Comparison of ENCODE assay signal across 1 cellular context in the genomic region with DNA sequence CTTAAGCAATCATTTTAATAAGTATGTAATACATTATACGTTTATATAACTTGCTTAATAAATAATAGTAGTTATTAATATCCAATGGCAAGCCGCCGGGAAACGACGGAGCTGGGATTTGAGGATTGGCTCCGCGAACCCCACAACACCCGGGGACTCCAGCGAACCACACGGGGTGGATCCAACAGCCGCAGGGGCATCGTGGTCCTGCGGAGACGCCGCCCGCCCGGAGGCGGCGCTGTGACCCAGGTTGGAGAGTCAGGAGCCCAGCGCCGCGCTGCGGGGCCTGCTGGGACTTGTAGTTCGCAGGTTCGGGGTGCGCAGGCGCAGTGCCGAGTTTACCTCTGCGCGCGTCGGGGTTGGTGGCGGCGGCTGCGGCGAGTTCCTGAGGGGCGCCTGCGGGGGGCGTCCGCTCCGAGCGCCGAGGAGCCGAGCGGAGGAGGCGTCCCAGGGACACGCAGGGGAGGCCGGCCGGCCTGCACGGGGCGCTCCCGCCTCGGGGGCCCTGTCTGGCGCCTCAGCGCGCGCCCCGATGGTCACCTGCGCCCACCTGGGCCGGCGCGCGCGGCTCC.
TF ChIP-seq lines count a peak whose summit lies in the region.

A gene (plus strand): TSS at position 329 of the 572 bp plus-strand sequence. CDS start 204 bp downstream, at position 533.

TF ChIP-seq in K562, 482 proteins besides CTCF, POLR2A, EP300 and RAD21 (continued from another document):
- TF ChIP-seq HLTF (IDR thresholded peaks at IDR 0.05) (no peak), ILK (tag; IDR thresholded peaks at IDR 0.05; ENCODE audit: borderline replicate concordance, low read depth) (no peak), DNMT1 (IDR thresholded peaks at IDR 0.05) (no peak), PHF20 (IDR thresholded peaks at IDR 0.05; ENCODE audit: partially characterized antibody) (no peak), RBM14 (IDR thresholded peaks at IDR 0.05; ENCODE audit: borderline replicate concordance, insufficient read depth, low read depth, low read length) (no peak), SRSF3 (IDR thresholded peaks at IDR 0.05; ENCODE audit: insufficient read depth, low read length) (no peak)
- TF ChIP-seq, protein P1, sequence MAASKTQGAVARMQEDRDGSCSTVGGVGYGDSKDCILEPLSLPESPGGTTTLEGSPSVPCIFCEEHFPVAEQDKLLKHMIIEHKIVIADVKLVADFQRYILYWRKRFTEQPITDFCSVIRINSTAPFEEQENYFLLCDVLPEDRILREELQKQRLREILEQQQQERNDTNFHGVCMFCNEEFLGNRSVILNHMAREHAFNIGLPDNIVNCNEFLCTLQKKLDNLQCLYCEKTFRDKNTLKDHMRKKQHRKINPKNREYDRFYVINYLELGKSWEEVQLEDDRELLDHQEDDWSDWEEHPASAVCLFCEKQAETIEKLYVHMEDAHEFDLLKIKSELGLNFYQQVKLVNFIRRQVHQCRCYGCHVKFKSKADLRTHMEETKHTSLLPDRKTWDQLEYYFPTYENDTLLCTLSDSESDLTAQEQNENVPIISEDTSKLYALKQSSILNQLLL (CRISPR knock-in tag; IDR thresholded peaks at IDR 0.05; ENCODE audit: borderline replicate concordance) = no peak
- TF ChIP-seq, protein P2, sequence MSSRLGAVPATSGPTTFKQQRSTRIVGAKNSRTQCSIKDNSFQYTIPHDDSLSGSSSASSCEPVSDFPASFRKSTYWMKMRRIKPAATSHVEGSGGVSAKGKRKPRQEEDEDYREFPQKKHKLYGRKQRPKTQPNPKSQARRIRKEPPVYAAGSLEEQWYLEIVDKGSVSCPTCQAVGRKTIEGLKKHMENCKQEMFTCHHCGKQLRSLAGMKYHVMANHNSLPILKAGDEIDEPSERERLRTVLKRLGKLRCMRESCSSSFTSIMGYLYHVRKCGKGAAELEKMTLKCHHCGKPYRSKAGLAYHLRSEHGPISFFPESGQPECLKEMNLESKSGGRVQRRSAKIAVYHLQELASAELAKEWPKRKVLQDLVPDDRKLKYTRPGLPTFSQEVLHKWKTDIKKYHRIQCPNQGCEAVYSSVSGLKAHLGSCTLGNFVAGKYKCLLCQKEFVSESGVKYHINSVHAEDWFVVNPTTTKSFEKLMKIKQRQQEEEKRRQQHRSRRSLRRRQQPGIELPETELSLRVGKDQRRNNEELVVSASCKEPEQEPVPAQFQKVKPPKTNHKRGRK (tag; IDR thresholded peaks at IDR 0.05) = no peak
- TF ChIP-seq, protein P3, sequence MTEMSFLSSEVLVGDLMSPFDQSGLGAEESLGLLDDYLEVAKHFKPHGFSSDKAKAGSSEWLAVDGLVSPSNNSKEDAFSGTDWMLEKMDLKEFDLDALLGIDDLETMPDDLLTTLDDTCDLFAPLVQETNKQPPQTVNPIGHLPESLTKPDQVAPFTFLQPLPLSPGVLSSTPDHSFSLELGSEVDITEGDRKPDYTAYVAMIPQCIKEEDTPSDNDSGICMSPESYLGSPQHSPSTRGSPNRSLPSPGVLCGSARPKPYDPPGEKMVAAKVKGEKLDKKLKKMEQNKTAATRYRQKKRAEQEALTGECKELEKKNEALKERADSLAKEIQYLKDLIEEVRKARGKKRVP (CRISPR knock-in tag; IDR thresholded peaks at IDR 0.05) = 0 out of 2 replicates have a peak, but pooled peaks have one; percentile 15
